In the genomic region with DNA sequence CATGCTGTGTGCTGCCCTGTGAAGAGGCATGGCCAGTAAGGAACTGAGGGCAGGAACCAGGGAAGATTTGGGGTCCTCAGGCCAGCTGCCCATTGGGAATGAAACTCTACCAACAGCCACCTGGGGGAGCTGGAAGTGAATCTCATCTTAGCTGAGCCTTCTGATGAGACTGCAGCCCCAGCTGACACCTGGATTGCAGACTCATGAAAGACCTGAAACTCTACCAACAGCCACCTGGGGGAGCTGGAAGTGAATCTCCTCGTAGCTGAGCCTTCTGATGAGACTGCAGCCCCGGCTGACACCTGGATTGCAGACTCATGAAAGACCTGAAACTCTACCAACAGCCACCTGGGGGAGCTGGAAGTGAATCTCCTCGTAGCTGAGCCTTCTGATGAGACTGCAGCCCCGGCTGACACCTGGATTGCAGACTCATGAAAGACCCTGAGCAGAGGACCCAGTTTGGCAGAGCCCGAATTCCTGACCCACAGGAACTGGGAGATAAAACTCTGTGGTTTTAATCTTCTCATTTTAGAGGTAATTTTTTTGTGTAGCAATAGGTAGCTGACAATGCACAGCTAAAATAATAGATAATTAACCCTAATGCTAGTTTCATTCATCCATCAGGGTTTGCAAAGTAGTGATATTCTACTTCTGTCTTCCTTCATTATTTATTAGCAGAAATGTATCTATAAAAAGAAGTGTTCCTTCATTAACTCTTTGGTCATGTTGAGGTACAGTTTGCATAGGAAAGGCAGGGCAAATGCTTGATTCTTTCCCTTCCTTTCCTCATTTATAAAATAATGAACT, we compare ENCODE assay signal across 1 cellular context.
A peak's percentile ranks its signal among the peaks of the same experiment; 100 is the strongest.
TF ChIP-seq lines count a peak whose summit lies in the region.

No MANE protein-coding gene starts in this region.

TF ChIP-seq in HepG2, 621 proteins besides CTCF, POLR2A, EP300 and RAD21:
- TF ChIP-seq CBX5 (CRISPR knock-in tag; IDR thresholded peaks at IDR 0.05; ENCODE audit: borderline replicate concordance) = 0 out of 2 replicates have a peak, but pooled peaks have one; percentile 46
- 0 out of 2 replicates have a peak, but pooled peaks have one; percentile 30 for TF ChIP-seq ZNF501 (CRISPR knock-in tag; IDR thresholded peaks at IDR 0.05)
- TF ChIP-seq, protein P1, sequence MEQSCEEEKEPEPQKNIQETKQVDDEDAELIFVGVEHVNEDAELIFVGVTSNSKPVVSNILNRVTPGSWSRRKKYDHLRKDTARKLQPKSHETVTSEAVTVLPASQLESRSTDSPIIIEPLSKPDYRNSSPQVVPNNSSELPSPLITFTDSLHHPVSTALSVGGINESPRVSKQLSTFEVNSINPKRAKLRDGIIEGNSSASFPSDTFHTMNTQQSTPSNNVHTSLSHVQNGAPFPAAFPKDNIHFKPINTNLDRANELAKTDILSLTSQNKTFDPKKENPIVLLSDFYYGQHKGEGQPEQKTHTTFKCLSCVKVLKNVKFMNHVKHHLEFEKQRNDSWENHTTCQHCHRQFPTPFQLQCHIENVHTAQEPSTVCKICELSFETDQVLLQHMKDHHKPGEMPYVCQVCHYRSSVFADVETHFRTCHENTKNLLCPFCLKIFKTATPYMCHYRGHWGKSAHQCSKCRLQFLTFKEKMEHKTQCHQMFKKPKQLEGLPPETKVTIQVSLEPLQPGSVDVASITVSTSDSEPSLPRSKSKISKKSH (CRISPR knock-in tag; IDR thresholded peaks at IDR 0.05; ENCODE audit: borderline replicate concordance) = peak; percentile 45; the same call in 1 of the 2 replicates
